Comparison of ENCODE assay signal across 12 cellular contexts in genomic region chr14:103854017-103854808, GRCh38. TPM values are rescaled to one million over a fixed set of nuclear protein-coding genes. Genes with fewer than 3 reads are reported as not detected.
A peak's percentile ranks its signal among the peaks of the same experiment; 100 is the strongest.
DNase-seq lines count a peak whose midpoint lies in the region; ATAC-seq, FAIRE-seq and TF ChIP-seq lines count a peak whose summit lies in the region.
"Had no signal": no experiment of that assay in that cellular context is flagged by ENCODE, and none has a peak within 500 bp of the region (broad histone marks: within the 10 kb centered on the region; RNA-seq: fewer than 3 reads in every experiment).

No MANE protein-coding gene starts in this region.

- H3K9me3 Mint-ChIP-seq in effector memory CD8-positive, alpha-beta T cell = no peaks in the 10 kb centered on the region
- H3K9me3 Mint-ChIP-seq in mesothelial cell of epicardium = no peaks in the 10 kb centered on the region
- H3K9me3 Mint-ChIP-seq: activated naive CD4-positive, alpha-beta T cell treated with anti-CD3 and anti-CD28 coated beads for 36 hours; HFFc6 had no signal

- no peaks in the 10 kb centered on the region for H3K36me3 Mint-ChIP-seq in effector memory CD8-positive, alpha-beta T cell (ENCODE audit: insufficient read depth)
- H3K36me3 Mint-ChIP-seq in mesothelial cell of epicardium = no peaks in the 10 kb centered on the region

- no peak for TF ChIP-seq POLR2A in upper lobe of left lung (IDR thresholded peaks at IDR 0.05)

- no peak for DNase-seq in heart right ventricle
- no peak for DNase-seq in left cardiac atrium
- no peak for DNase-seq in effector memory CD8-positive, alpha-beta T cell
- DNase-seq in mesothelial cell of epicardium (ENCODE audit: low spot score in 2 of 2, unreplicated experiment in 2 of 2) = no peak
- DNase-seq in upper lobe of left lung = no peak
- DNase-seq in SW 1271 (lab: John Stamatoyannopoulos, UW) = no peak
- DNase-seq in urothelium cell line (ENCODE audit: low spot score) = no peak
- DNase-seq: activated naive CD4-positive, alpha-beta T cell treated with anti-CD3 and anti-CD28 coated beads for 36 hours; central memory CD4-positive, alpha-beta T cell; HFFc6 had no signal

- TF ChIP-seq CTCF in heart right ventricle (IDR thresholded peaks at IDR 0.05) (no peak), mesothelial cell of epicardium (IDR thresholded peaks at IDR 0.05; ENCODE audit: unreplicated experiment) (no peak), upper lobe of left lung (IDR thresholded peaks at IDR 0.05) (no peak)

- no peak for FAIRE-seq in urothelium cell line (lab: Jason Lieb, UNC)
- FAIRE-seq: endometrium had no signal

- H3K4me3 ChIP-seq in heart right ventricle (no peak overlapping the region), upper lobe of left lung (no peak overlapping the region)

- no peak for TF ChIP-seq EP300 in upper lobe of left lung (IDR thresholded peaks at IDR 0.05)

- ATAC-seq in heart right ventricle (no peak), left cardiac atrium (no peak), upper lobe of left lung (ENCODE audit: low FRiP score in 2 of 2) (no peak), GM18517 (IDR thresholded peaks at IDR 0.05; ENCODE audit: unreplicated experiment) (no peak)
- ATAC-seq in effector memory CD8-positive, alpha-beta T cell (replicated peaks) = no peak

- 90 to 94% methylated on average over 13 of the region's 13 CpGs for WGBS in heart right ventricle, 2 donors
- 86 to 92% methylated on average over 11 to 13 of the region's 13 CpGs for WGBS in upper lobe of left lung, 2 donors

- peak overlapping the region in 8 of 10 donors; percentile 45 to 84 (median 71) for H3K27ac ChIP-seq in heart right ventricle
- H3K27ac ChIP-seq in upper lobe of left lung = peak overlapping the region in 3 of 4 donors; percentile 85 to 87 (median 86)

- H3K4me1 ChIP-seq in heart right ventricle (peaks cover 0 to 29% (median 16%) of the 10 kb centered on the region in 9 donors), upper lobe of left lung (peaks cover 16 to 24% (median 20%) of the 10 kb centered on the region in 4 donors)

- no peaks in the 10 kb centered on the region for H3K36me3 ChIP-seq in heart right ventricle
- no peaks in the 10 kb centered on the region for H3K36me3 ChIP-seq in upper lobe of left lung

- no peaks in the 10 kb centered on the region for H3K27me3 Mint-ChIP-seq in effector memory CD8-positive, alpha-beta T cell
- no peaks in the 10 kb centered on the region for H3K27me3 Mint-ChIP-seq in mesothelial cell of epicardium (ENCODE audit: low read depth)

- H3K27ac Mint-ChIP-seq in effector memory CD8-positive, alpha-beta T cell = peak overlapping the region; percentile 11 to 24
- H3K27ac Mint-ChIP-seq in mesothelial cell of epicardium = peak overlapping the region; percentile 91
- H3K27ac Mint-ChIP-seq: activated naive CD4-positive, alpha-beta T cell treated with anti-CD3 and anti-CD28 coated beads for 36 hours; HFFc6 had no signal

- H3K27me3 ChIP-seq in heart right ventricle (no peaks in the 10 kb centered on the region), upper lobe of left lung (no peaks in the 10 kb centered on the region)

- no peaks in the 10 kb centered on the region for H3K4me1 Mint-ChIP-seq in effector memory CD8-positive, alpha-beta T cell (ENCODE audit: low read depth in 2 of 2)
- peaks cover 34% of the 10 kb centered on the region for H3K4me1 Mint-ChIP-seq in mesothelial cell of epicardium

- H3K4me3 Mint-ChIP-seq in effector memory CD8-positive, alpha-beta T cell = no peak overlapping the region
- no peak overlapping the region for H3K4me3 Mint-ChIP-seq in mesothelial cell of epicardium
- H3K4me3 Mint-ChIP-seq: activated naive CD4-positive, alpha-beta T cell treated with anti-CD3 and anti-CD28 coated beads for 36 hours; HFFc6 had no signal

- intact Hi-C loops in heart right ventricle (cut with DNase I) (no loop called here), left cardiac atrium (cut with DNase I) (no loop called here)

- H3K9me3 ChIP-seq in heart right ventricle (no peaks in the 10 kb centered on the region), upper lobe of left lung (no peaks in the 10 kb centered on the region)

RNA-seq across cellular contexts. Expression of gene PPP1R13B, which starts 6.8 kb away (rescaled TPM):
- 100 to 1,000 TPM in 2 of 10 donors, 10 to 100 TPM in 8; 64.8 to 124 (median 77.0) TPM for total RNA-seq in heart right ventricle
- 10 to 100 TPM; 21.6 to 70.2 TPM for polyA plus RNA-seq in heart right ventricle
- total RNA-seq in left cardiac atrium = 10 to 100 TPM; 63.0 to 89.3 TPM
- total RNA-seq in mesothelial cell of epicardium = 44.5 to 53.0 TPM (median 49.1 TPM) in 3 replicates
- 100 to 1,000 TPM in 1 of 6 donors, 10 to 100 TPM in 5; 37.0 to 117 (median 71.1) TPM for total RNA-seq in upper lobe of left lung
